In the genomic region with DNA sequence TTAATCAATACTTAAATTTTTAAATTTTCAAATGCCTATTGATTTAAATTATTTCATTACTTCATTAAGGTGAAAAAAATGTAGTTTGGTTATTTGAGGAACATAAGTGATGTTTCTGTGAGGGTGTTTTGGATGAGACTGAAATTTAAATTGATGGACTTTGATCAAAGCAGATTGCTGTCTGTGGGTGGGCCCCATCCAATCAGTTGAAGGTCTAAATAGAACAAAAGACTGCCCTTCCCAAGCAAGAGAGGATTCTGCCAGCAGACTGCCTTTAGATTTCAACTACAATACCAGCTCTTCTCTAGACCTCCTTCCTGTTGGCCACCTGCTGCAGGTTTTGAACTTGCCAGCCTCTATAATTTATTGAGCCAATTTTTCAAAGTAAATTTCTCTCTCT, we compare ENCODE assay signal across 2 cellular contexts.
TF ChIP-seq lines count a peak whose summit lies in the region.

No MANE protein-coding gene starts in this region.

TF ChIP-seq in HEK293, 187 proteins besides CTCF, POLR2A, EP300 and RAD21:
- TF ChIP-seq ZFP41 (tag by site-specific recombination; IDR thresholded peaks at IDR 0.05; ENCODE audit: borderline replicate concordance): no peak
- TF ChIP-seq ZNF10 (tag by site-specific recombination; IDR thresholded peaks at IDR 0.05): peak; percentile 95

TF ChIP-seq in K562, 482 proteins besides CTCF, POLR2A, EP300 and RAD21:
- TF ChIP-seq ID3 (CRISPR knock-in tag; IDR thresholded peaks at IDR 0.05): no peak
- TF ChIP-seq ID3 (tag; IDR thresholded peaks at IDR 0.05): no peak
- peak; percentile 13 for TF ChIP-seq RBM25 (IDR thresholded peaks at IDR 0.05; ENCODE audit: low read depth, low read length, severe bottlenecking)
- no peak for TF ChIP-seq MIER1 (IDR thresholded peaks at IDR 0.05; ENCODE audit: low read depth)
- TF ChIP-seq MGA (IDR thresholded peaks at IDR 0.05): no peak
- peak; percentile 91 for TF ChIP-seq ZNF134 (CRISPR knock-in tag; conservative IDR thresholded peaks at IDR 0.05)
- no peak for TF ChIP-seq HDAC8 (tag; IDR thresholded peaks at IDR 0.05)
- no peak for TF ChIP-seq XRCC3 (IDR thresholded peaks at IDR 0.05)
- TF ChIP-seq BHLHE40 (IDR thresholded peaks at IDR 0.05; ENCODE audit: low read length): no peak
- no peak for TF ChIP-seq ATF7 (IDR thresholded peaks at IDR 0.05)
- TF ChIP-seq TAF15 (IDR thresholded peaks at IDR 0.05; ENCODE audit: low read depth, low read length): no peak
- no peak for TF ChIP-seq ELK3 (CRISPR knock-in tag; IDR thresholded peaks at IDR 0.05)
- no peak for TF ChIP-seq ZBTB26 (CRISPR knock-in tag; IDR thresholded peaks at IDR 0.05)
- no peak for TF ChIP-seq ZNF592 (IDR thresholded peaks at IDR 0.05)
- TF ChIP-seq TAF1 (IDR thresholded peaks at IDR 0.05; ENCODE audit: control insufficient read depth, extremely low read depth, insufficient read depth, low read length, severe bottlenecking): no peak
